In the genomic region with DNA sequence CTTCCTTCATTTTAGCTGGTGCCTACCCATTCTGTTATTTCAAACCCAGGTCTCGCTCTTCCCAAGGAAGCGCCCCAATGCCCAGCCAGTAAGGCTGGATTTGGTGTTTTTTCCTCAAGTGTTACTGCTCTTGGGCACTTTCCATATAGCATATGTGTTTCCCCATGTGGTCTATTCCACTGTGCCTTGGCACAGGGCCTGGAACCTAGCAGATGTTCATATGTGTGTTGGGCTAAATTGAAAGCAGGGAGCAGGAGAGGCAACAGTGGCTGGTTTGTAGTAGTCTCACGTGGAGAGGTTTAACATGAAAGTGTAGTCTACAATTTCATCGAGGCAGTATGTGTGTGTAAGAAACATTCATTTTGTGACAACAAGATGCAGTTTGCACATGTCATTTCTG, we compare ENCODE assay signal across 12 cellular contexts. TPM values are rescaled to one million over a fixed set of nuclear protein-coding genes. Genes with fewer than 3 reads are reported as not detected.
DNase-seq lines count a peak whose midpoint lies in the region; TF ChIP-seq lines count a peak whose summit lies in the region.
"Had no signal": no experiment of that assay in that cellular context is flagged by ENCODE, and none has a peak within 500 bp of the region (broad histone marks: within the 10 kb centered on the region; RNA-seq: fewer than 3 reads in every experiment).

No MANE protein-coding gene starts in this region.

- H3K27ac ChIP-seq in dorsolateral prefrontal cortex = peak overlapping the region in 25 of 59 donors; percentile 3 to 84 (median 23)

- no peaks in the 10 kb centered on the region for H3K27me3 ChIP-seq in dorsolateral prefrontal cortex
- H3K27me3 ChIP-seq: vagina had no signal

- DNase-seq in DMS 273 (lab: John Stamatoyannopoulos, UW; ENCODE audit: unreplicated experiment) = peak; percentile 97
- DNase-seq in NCI-H2171 (lab: John Stamatoyannopoulos, UW) = peak; percentile 51
- peak in 9 of 10 donors; percentile 29 to 85 (median 66) for DNase-seq in dorsolateral prefrontal cortex
- DNase-seq in pons (ENCODE audit: low spot score) = peak; percentile 30
- DNase-seq in NCI-H187 (lab: John Stamatoyannopoulos, UW) = no peak
- DNase-seq in activated CD8-positive, alpha-beta memory T cell treated with anti-CD3 and anti-CD28 coated beads, Interleukin-2, amount 50 U/mL, for 48 hours = no peak
- no peak for DNase-seq in SHP77 treated with DMSO at 0.1 percent for 48 hours (lab: John Stamatoyannopoulos, UW)
- no peak for DNase-seq in NK-92 (lab: John Stamatoyannopoulos, UW; ENCODE audit: unreplicated experiment)
- DNase-seq: DMS79, glutamatergic neuron, NCI-H146 had no signal

- TF ChIP-seq CTCF in dorsolateral prefrontal cortex (IDR thresholded peaks at IDR 0.05 in 54 of 56, conservative IDR thresholded peaks at IDR 0.05 in 2 of 56; ENCODE audit: low read depth in 1 of 56, partially characterized antibody in 56 of 56) = no peak

- no peak overlapping the region for H3K4me3 ChIP-seq in dorsolateral prefrontal cortex
- H3K4me3 ChIP-seq: vagina had no signal

- intact Hi-C loops in dorsolateral prefrontal cortex (cut with DNase I) = no loop called here

RNA-seq across cellular contexts. Expression of gene TEX264, which starts 48.2 kb away (rescaled TPM):
- total RNA-seq in dorsolateral prefrontal cortex = 10 to 100 TPM; 26.0 to 48.6 (median 36.4) TPM

Comparison
In these comparisons a context has a peak if more than half of its experiments do, and no peak if none do; other contexts are left out.
1. DNase-seq: peak in DMS 273 (single experiment), NCI-H2171 (single experiment), dorsolateral prefrontal cortex (9 of 10) and pons (single experiment); none in NCI-H187 (0 of 2), activated CD8-positive, alpha-beta memory T cell treated with anti-CD3 and anti-CD28 coated beads, Interleukin-2, amount 50 U/mL, for 48 hours (single experiment), SHP77 treated with DMSO at 0.1 percent for 48 hours (single experiment) and NK-92 (single experiment).